In genomic region chr11:69662806-69663205, GRCh38 we compare ENCODE assay signal across 17 cellular contexts. TPM values are rescaled to one million over a fixed set of nuclear protein-coding genes. Genes with fewer than 3 reads are reported as not detected.
"Had no signal": no experiment of that assay in that cellular context is flagged by ENCODE, and none has a peak within 500 bp of the region (broad histone marks: within the 10 kb centered on the region; RNA-seq: fewer than 3 reads in every experiment).

No MANE protein-coding gene starts in this region.

- H3K27me3 ChIP-seq: foreskin keratinocyte, uterus had no signal

- H3K4me1 Mint-ChIP-seq: activated CD8-positive, alpha-beta memory T cell treated with anti-CD3 and anti-CD28 coated beads, Interleukin-2, amount 10 ng/mL, durations not matched to agents 7 days and 5 days; activated naive CD8-positive, alpha-beta T cell treated with anti-CD3 and anti-CD28 coated beads for 36 hours had no signal

- H3K4me2 ChIP-seq: smooth muscle cell had no signal

- H3K36me3 ChIP-seq: uterus had no signal

- H3K27ac Mint-ChIP-seq: activated CD4-positive, alpha-beta memory T cell treated with anti-CD3 and anti-CD28 coated beads for 36 hours; activated CD8-positive, alpha-beta memory T cell treated with anti-CD3 and anti-CD28 coated beads, Interleukin-2, amount 10 ng/mL, durations not matched to agents 7 days and 5 days; activated naive CD8-positive, alpha-beta T cell treated with anti-CD3 and anti-CD28 coated beads for 36 hours had no signal

- DNase-seq: activated CD4-positive, alpha-beta memory T cell treated with anti-CD3 and anti-CD28 coated beads for 36 hours; activated CD8-positive, alpha-beta memory T cell treated with anti-CD3 and anti-CD28 coated beads, Interleukin-2, amount 10 ng/mL, durations not matched to agents 7 days and 5 days; activated gamma-delta T cell; activated naive CD8-positive, alpha-beta T cell treated with anti-CD3 and anti-CD28 coated beads for 36 hours; activated T-cell treated with anti-CD3 and anti-CD28 coated beads, Interleukin-2, amount 50 U/mL, for 1 hour; cortex of kidney; effector CD8-positive, alpha-beta T cell; foreskin keratinocyte; glutamatergic neuron; naive thymus-derived CD4-positive, alpha-beta T cell; T-helper 1 cell; uterus had no signal

- H3K4me1 ChIP-seq: foreskin keratinocyte, uterus had no signal

- ATAC-seq: activated CD8-positive, alpha-beta memory T cell treated with anti-CD3 and anti-CD28 coated beads, Interleukin-2, amount 10 ng/mL, durations not matched to agents 7 days and 5 days had no signal

- H3K27ac ChIP-seq: foreskin keratinocyte, uterus had no signal

- H3K4me3 ChIP-seq: lung, smooth muscle cell, uterus had no signal

- H3K9me3 ChIP-seq: uterus had no signal

- H3K9me3 Mint-ChIP-seq: activated CD4-positive, alpha-beta memory T cell treated with anti-CD3 and anti-CD28 coated beads for 36 hours; activated naive CD8-positive, alpha-beta T cell treated with anti-CD3 and anti-CD28 coated beads for 36 hours; brain; central memory CD8-positive, alpha-beta T cell; naive thymus-derived CD4-positive, alpha-beta T cell had no signal

- H3K27me3 Mint-ChIP-seq: activated CD4-positive, alpha-beta memory T cell treated with anti-CD3 and anti-CD28 coated beads for 36 hours; activated CD8-positive, alpha-beta memory T cell treated with anti-CD3 and anti-CD28 coated beads, Interleukin-2, amount 10 ng/mL, durations not matched to agents 7 days and 5 days; activated naive CD8-positive, alpha-beta T cell treated with anti-CD3 and anti-CD28 coated beads for 36 hours; brain; central memory CD8-positive, alpha-beta T cell; naive thymus-derived CD4-positive, alpha-beta T cell had no signal

- H3K4me3 Mint-ChIP-seq: activated CD4-positive, alpha-beta memory T cell treated with anti-CD3 and anti-CD28 coated beads for 36 hours; activated CD8-positive, alpha-beta memory T cell treated with anti-CD3 and anti-CD28 coated beads, Interleukin-2, amount 10 ng/mL, durations not matched to agents 7 days and 5 days; activated naive CD8-positive, alpha-beta T cell treated with anti-CD3 and anti-CD28 coated beads for 36 hours; brain; central memory CD8-positive, alpha-beta T cell; naive thymus-derived CD4-positive, alpha-beta T cell had no signal

RNA-seq across cellular contexts. Expression of gene FGF19, which starts 41.0 kb away (rescaled TPM):
- total RNA-seq: activated CD4-positive, alpha-beta memory T cell treated with anti-CD3 and anti-CD28 coated beads for 36 hours; activated CD8-positive, alpha-beta memory T cell treated with anti-CD3 and anti-CD28 coated beads, Interleukin-2, amount 10 ng/mL, durations not matched to agents 7 days and 5 days; activated naive CD8-positive, alpha-beta T cell treated with anti-CD3 and anti-CD28 coated beads for 36 hours; mononuclear cell; naive thymus-derived CD4-positive, alpha-beta T cell; smooth muscle cell had no signal
